Comparison of ENCODE assay signal across 9 cellular contexts in genomic region chr6:167907837-167908681, GRCh38.
DNase-seq lines count a peak whose midpoint lies in the region; ATAC-seq and TF ChIP-seq lines count a peak whose summit lies in the region.
"Had no signal": no experiment of that assay in that cellular context is flagged by ENCODE, and none has a peak within 500 bp of the region (broad histone marks: within the 10 kb centered on the region; RNA-seq: fewer than 3 reads in every experiment).

No MANE protein-coding gene starts in this region.

- H3K4me1 ChIP-seq in GM23338 (ENCODE audit: insufficient read depth), result no peaks in the 10 kb centered on the region
- peaks cover 0 to 5% (median 0%) of the 10 kb centered on the region in 4 donors for H3K4me1 ChIP-seq in esophagus muscularis mucosa
- peaks cover 5% of the 10 kb centered on the region for H3K4me1 ChIP-seq in psoas muscle

- ATAC-seq in GM23338 (peak; percentile 57), psoas muscle (peak; percentile 42 to 67 (median 50)), GM19467 (IDR thresholded peaks at IDR 0.05; ENCODE audit: unreplicated experiment) (no peak), HG03354 (IDR thresholded peaks at IDR 0.05; ENCODE audit: poor library complexity, severe bottlenecking, unreplicated experiment) (no peak)

- WGBS in esophagus muscularis mucosa, result 87% methylated on average over 7 of the region's 7 CpGs
- WGBS in psoas muscle, 3 donors, result 58 to 86% (median 73%) methylated on average over 7 of the region's 7 CpGs

- peak; percentile 43 to 50 for TF ChIP-seq CTCF in GM23338 (conservative IDR thresholded peaks at IDR 0.05; ENCODE audit: low read depth in 2 of 2)
- TF ChIP-seq CTCF in esophagus muscularis mucosa (IDR thresholded peaks at IDR 0.05), result peak; percentile 30 to 43 (median 41)
- peak; percentile 54 for TF ChIP-seq CTCF in psoas muscle (IDR thresholded peaks at IDR 0.05)

- H4K20me1 ChIP-seq in GM23338 (replicated peaks; ENCODE audit: insufficient read depth), result no peaks in the 10 kb centered on the region

- DNase-seq in GM23338 (ENCODE audit: low spot score) (peak; percentile 22), NCI-H69 (lab: John Stamatoyannopoulos, UW) (peak; percentile 45), esophagus muscularis mucosa (ENCODE audit: extremely low spot score) (no peak), psoas muscle (no peak), NCI-H446 (lab: John Stamatoyannopoulos, UW) (no peak), T-helper 1 cell (no peak)

- H3K36me3 ChIP-seq in GM23338 (ENCODE audit: insufficient read depth) (peaks cover 11% of the 10 kb centered on the region), esophagus muscularis mucosa (peaks cover 0 to 49% (median 36%) of the 10 kb centered on the region in 4 donors), psoas muscle (ENCODE audit: insufficient read depth in 1 of 2, low read depth in 1 of 2) (peaks cover 0 to 47% of the 10 kb centered on the region in 2 donors)

- no peak overlapping the region for H3K27ac ChIP-seq in GM23338 (ENCODE audit: low read depth)
- no peak overlapping the region for H3K27ac ChIP-seq in esophagus muscularis mucosa (replicated peaks in 1 of 4)
- H3K27ac ChIP-seq in psoas muscle, result no peak overlapping the region

- no peaks in the 10 kb centered on the region for H3K4me1 Mint-ChIP-seq in GM23338

- no peak for TF ChIP-seq POLR2A in esophagus muscularis mucosa (IDR thresholded peaks at IDR 0.05; ENCODE audit: low read depth)

- no peak overlapping the region for H3K4me3 Mint-ChIP-seq in GM23338
- H3K4me3 Mint-ChIP-seq: stimulated activated naive CD8-positive, alpha-beta T cell treated with anti-CD3 and anti-CD28 coated beads, Interleukin-15, Interleukin-2, amounts not matched to agents 100 ng/mL and 50 ng/mL, for 24 hours had no signal

- no peaks in the 10 kb centered on the region for H3K9me3 Mint-ChIP-seq in GM23338
- H3K9me3 Mint-ChIP-seq: stimulated activated naive CD8-positive, alpha-beta T cell treated with anti-CD3 and anti-CD28 coated beads, Interleukin-15, Interleukin-2, amounts not matched to agents 100 ng/mL and 50 ng/mL, for 24 hours had no signal

- H3K27ac Mint-ChIP-seq in GM23338, result no peak overlapping the region
- H3K27ac Mint-ChIP-seq: stimulated activated naive CD8-positive, alpha-beta T cell treated with anti-CD3 and anti-CD28 coated beads, Interleukin-15, Interleukin-2, amounts not matched to agents 100 ng/mL and 50 ng/mL, for 24 hours had no signal

- TF ChIP-seq EP300 in esophagus muscularis mucosa (IDR thresholded peaks at IDR 0.05), result no peak

- no peak overlapping the region for H2AFZ ChIP-seq in GM23338

- H3K9me3 ChIP-seq in esophagus muscularis mucosa (no peaks in the 10 kb centered on the region), psoas muscle (no peaks in the 10 kb centered on the region)

- no peaks in the 10 kb centered on the region for H3K27me3 Mint-ChIP-seq in GM23338 (ENCODE audit: insufficient read depth, low read depth, poor library complexity)

- intact Hi-C loops in esophagus muscularis mucosa (cut with DNase I) (no loop called here), psoas muscle (cut with DNase I) (loop anchor here in 1 of 2 donors (5.0 kb wide), 1 partner anchor 224 kb away; no protein-coding TSS in a partner anchor)

- H3K4me3 ChIP-seq in GM23338 (no peak overlapping the region), esophagus muscularis mucosa (no peak overlapping the region), psoas muscle (no peak overlapping the region)

- peaks cover 49% of the 10 kb centered on the region for H3K36me3 Mint-ChIP-seq in GM23338 (ENCODE audit: low read depth)

- H3K27me3 ChIP-seq in GM23338 (ENCODE audit: insufficient read depth) (no peaks in the 10 kb centered on the region), esophagus muscularis mucosa (no peaks in the 10 kb centered on the region), psoas muscle (ENCODE audit: insufficient read depth in 3 of 3, low read length in 2 of 3) (no peaks in the 10 kb centered on the region)

- no peaks in the 10 kb centered on the region for H3K9me2 ChIP-seq in GM23338 (ENCODE audit: insufficient read depth)

- H3F3A ChIP-seq in GM23338 (replicated peaks; ENCODE audit: low read depth), result no peaks in the 10 kb centered on the region

- no peaks in the 10 kb centered on the region; the same call in 1 of the 2 replicates for H3K79me2 ChIP-seq in GM23338 (replicated peaks; ENCODE audit: insufficient read depth)

- H3K4me2 ChIP-seq in GM23338, result no peak overlapping the region

TF ChIP-seq in GM23338, 12 proteins besides CTCF, POLR2A, EP300 and RAD21:
- no peak for TF ChIP-seq EZH2phosphoT487 (IDR thresholded peaks at IDR 0.05; ENCODE audit: unreplicated experiment)
- no peak for TF ChIP-seq JUNB (IDR thresholded peaks at IDR 0.05; ENCODE audit: unreplicated experiment)
- no peak for TF ChIP-seq ZNF331 (CRISPR knock-in tag; IDR thresholded peaks at IDR 0.05; ENCODE audit: low read depth)
- no peak for TF ChIP-seq ZNF462 (CRISPR knock-in tag; IDR thresholded peaks at IDR 0.05)
- no peak for TF ChIP-seq EZH2 (IDR thresholded peaks at IDR 0.05; ENCODE audit: low read depth, unreplicated experiment)

Comparison
In these comparisons a context has a peak if more than half of its experiments do, and no peak if none do; other contexts are left out.
1. ATAC-seq: peak in GM23338 (single experiment) and psoas muscle (4 of 4); none in GM19467 (single experiment) and HG03354 (single experiment).
2. DNase-seq: peak in GM23338 (single experiment) and NCI-H69 (single experiment); none in esophagus muscularis mucosa (single experiment), psoas muscle (0 of 2), NCI-H446 (0 of 2) and T-helper 1 cell (0 of 5).
3. Peak in every context shown above with its lines, with median percentiles within 50 percentile points of each other: CTCF ChIP-seq.